In the genomic region with DNA sequence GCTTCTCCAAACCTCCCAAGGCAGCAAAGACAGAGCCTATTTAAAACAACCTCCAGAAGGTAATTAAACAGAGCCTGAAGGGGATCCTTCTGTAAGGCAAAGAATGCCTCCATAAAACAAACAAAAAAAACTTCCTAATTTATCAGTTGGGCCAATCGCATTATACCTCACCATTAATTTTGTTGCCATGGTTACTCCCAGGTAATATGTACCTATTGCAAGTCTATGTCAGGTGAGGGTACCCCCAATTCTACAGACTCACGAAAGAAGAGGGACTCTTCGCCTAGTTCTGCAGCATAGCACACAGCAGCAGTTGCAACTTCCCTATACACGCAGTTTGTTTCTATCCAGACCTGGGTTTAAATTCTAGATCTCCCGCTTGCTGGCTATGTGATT, we compare ENCODE assay signal across 17 cellular contexts.
"Had no signal": no experiment of that assay in that cellular context is flagged by ENCODE, and none has a peak within 500 bp of the region (broad histone marks: within the 10 kb centered on the region; RNA-seq: fewer than 3 reads in every experiment).

No MANE protein-coding gene starts in this region.

- H3K36me3 ChIP-seq: breast epithelium, lower lobe of right lung, prostate gland, right atrium auricular region had no signal

- DNase-seq: activated CD4-positive, alpha-beta T cell treated with anti-CD3 and anti-CD28 coated beads, Interleukin-2, amount 50 U/mL, for 4 hours; activated effector memory CD4-positive, alpha-beta T cell treated with anti-CD3 and anti-CD28 coated beads, Interleukin-2, amount 50 U/mL, for 16 hours; activated naive CD4-positive, alpha-beta T cell treated with anti-CD3 and anti-CD28 coated beads, Interleukin-2, amount 50 U/mL, for 16 hours; activated T-cell treated with anti-CD3 and anti-CD28 coated beads, Interleukin-2, amount 50 U/mL, for 72 hours; cerebellar nuclear complex; effector memory CD4-positive, alpha-beta T cell; heart left ventricle; immature natural killer cell; lower lobe of right lung; occipital lobe; stimulated activated CD4-positive, alpha-beta T cell treated with anti-CD3 and anti-CD28 coated beads, Interleukin-15, amount 100 ng/mL, for 24 hours; stimulated activated CD4-positive, alpha-beta T cell treated with anti-CD3 and anti-CD28 coated beads, Interleukin-2, amount 100 ng/mL, for 48 hours had no signal

- ATAC-seq: activated T-cell treated with anti-CD3 and anti-CD28 coated beads, Interleukin-2, amount 50 U/mL, for 72 hours; gastroesophageal sphincter; heart left ventricle had no signal

- H3K4me1 ChIP-seq: breast epithelium, esophagus muscularis mucosa, gastroesophageal sphincter, prostate gland, right atrium auricular region had no signal

- H3K4me3 ChIP-seq: breast epithelium, esophagus muscularis mucosa, gastroesophageal sphincter, heart left ventricle, lower lobe of right lung, prostate gland, right atrium auricular region had no signal

- H3K27ac ChIP-seq: breast epithelium, esophagus muscularis mucosa, gastroesophageal sphincter, heart left ventricle, lower lobe of right lung, prostate gland, right atrium auricular region had no signal

- H3K27me3 ChIP-seq: breast epithelium, esophagus muscularis mucosa, gastroesophageal sphincter, heart left ventricle, right atrium auricular region had no signal

- H3K9me3 ChIP-seq: breast epithelium, esophagus muscularis mucosa, gastroesophageal sphincter, heart left ventricle, lower lobe of right lung, prostate gland, right atrium auricular region had no signal
